ENCODE assay signal across 21 cellular contexts in the genomic region with DNA sequence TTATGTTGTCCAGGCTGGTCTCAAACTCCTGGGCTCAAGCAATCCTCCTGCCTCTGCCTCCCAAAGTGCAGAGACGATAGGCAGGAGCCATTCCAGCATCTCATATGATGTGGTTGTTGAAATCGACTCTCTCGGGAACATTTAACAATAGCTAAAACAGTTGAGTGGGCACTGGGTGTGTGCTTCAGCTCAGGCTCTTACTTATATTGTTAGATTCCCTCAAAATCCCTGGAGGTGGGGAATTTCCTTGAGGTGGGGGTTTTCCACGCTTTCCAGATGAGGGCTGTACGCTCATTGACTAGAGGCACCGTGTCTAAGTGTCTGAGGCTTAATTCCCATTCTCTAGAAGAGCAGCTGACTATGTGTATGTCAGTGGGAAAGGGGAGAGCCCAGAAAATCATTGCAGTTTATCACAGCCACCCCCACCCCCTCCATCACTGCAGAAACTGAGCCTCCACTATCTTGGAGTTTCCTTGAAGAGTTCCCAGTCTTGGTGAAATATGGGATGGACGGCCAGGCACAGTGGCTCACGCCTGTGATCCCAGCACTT. TPM values are rescaled to one million over a fixed set of nuclear protein-coding genes. Genes with fewer than 3 reads are reported as not detected.
DNase-seq lines count a peak whose midpoint lies in the region; ATAC-seq and TF ChIP-seq lines count a peak whose summit lies in the region.
"Had no signal": no experiment of that assay in that cellular context is flagged by ENCODE, and none has a peak within 500 bp of the region (broad histone marks: within the 10 kb centered on the region; RNA-seq: fewer than 3 reads in every experiment).

No MANE protein-coding gene starts in this region.

- intact Hi-C loops in activated CD8-positive, alpha-beta T cell treated with anti-CD3 and anti-CD28 coated beads for 36 hours (cut with micrococcal nuclease) = no loop called here
- intact Hi-C loops in dendritic cell treated with granulocyte-macrophage colony-stimulating factor and Interleukin-4, amounts not matched to agents 40 ng/mL and 50 ng/mL, for 4 days (cut with micrococcal nuclease) = no loop called here

- in situ Hi-C loops in G401 (cut with HindIII; ENCODE audit: low sequenced_read_pairs) = no loop called here

- POLR2A ChIA-PET in activated CD8-positive, alpha-beta T cell treated with anti-CD3 and anti-CD28 coated beads for 36 hours (lab: Charles Lee) = interaction anchor here (0.6 to 2.9 kb wide), 6 partner anchors 12 to 1061 kb away, joined by 3 to 9 read pairs (median 3); no protein-coding TSS in a partner anchor
- POLR2A ChIA-PET in activated CD8-positive, alpha-beta T cell treated with anti-CD3 and anti-CD28 coated beads, Interleukin-2, amount 10 ng/mL, durations not matched to agents 7 days and 5 days (lab: Charles Lee) = interaction anchor here (1.3 to 2.7 kb wide), 3 partner anchors 12 to 24 kb away, joined by 4 to 8 read pairs (median 6); partner anchors contain the start of gene GRAMD1A

- TF ChIP-seq CTCF in activated CD8-positive, alpha-beta T cell treated with anti-CD3 and anti-CD28 coated beads for 36 hours (IDR thresholded peaks at IDR 0.05) = no peak

- H3K4me1 Mint-ChIP-seq in activated CD8-positive, alpha-beta T cell treated with anti-CD3 and anti-CD28 coated beads for 36 hours (ENCODE audit: low read depth) = peaks cover 44% of the 10 kb centered on the region
- H3K4me1 Mint-ChIP-seq in activated CD8-positive, alpha-beta T cell treated with anti-CD3 and anti-CD28 coated beads, Interleukin-2, amount 10 ng/mL, durations not matched to agents 7 days and 5 days (ENCODE audit: low read depth) = peaks cover 18% of the 10 kb centered on the region
- H3K4me1 Mint-ChIP-seq in activated T-cell treated with anti-CD3 and anti-CD28 coated beads, Interleukin-2, amount 50 U/mL, for 72 hours (ENCODE audit: low read depth) = peaks cover 75% of the 10 kb centered on the region
- peaks cover 42% of the 10 kb centered on the region for H3K4me1 Mint-ChIP-seq in dendritic cell treated with granulocyte-macrophage colony-stimulating factor and Interleukin-4, amounts not matched to agents 40 ng/mL and 50 ng/mL, for 4 days (ENCODE audit: low read depth)
- peaks cover 76% of the 10 kb centered on the region for H3K4me1 Mint-ChIP-seq in stimulated activated naive CD8-positive, alpha-beta T cell treated with anti-CD3 and anti-CD28 coated beads, Interleukin-15, amount 100 ng/mL, for 72 hours

- DNase-seq in activated CD8-positive, alpha-beta T cell treated with anti-CD3 and anti-CD28 coated beads for 36 hours = no peak
- DNase-seq in activated CD8-positive, alpha-beta T cell treated with anti-CD3 and anti-CD28 coated beads, Interleukin-2, amount 10 ng/mL, durations not matched to agents 7 days and 5 days = no peak
- no peak for DNase-seq in activated T-cell treated with anti-CD3 and anti-CD28 coated beads, Interleukin-2, amount 50 U/mL, for 72 hours
- DNase-seq in stimulated activated naive CD8-positive, alpha-beta T cell treated with anti-CD3 and anti-CD28 coated beads, Interleukin-15, amount 100 ng/mL, for 72 hours = no peak
- DNase-seq in Ammon's horn (ENCODE audit: low spot score) = no peak
- DNase-seq in 8988T = no peak
- no peak for DNase-seq in G401 (ENCODE audit: low spot score)
- DNase-seq: Caco-2, DMS53, HCEC 1CT, Kasumi-1, MM.1S, NCI-H1092 treated with DMSO at 0.1 percent for 48 hours, NCI-H1694, NCI-H2227 treated with DMSO at 0.1 percent for 48 hours, NCI-H524 treated with DMSO at 0.1 percent for 48 hours, Peyer's patch, Right ventricle myocardium superior had no signal

- no peaks in the 10 kb centered on the region for H3K27me3 Mint-ChIP-seq in activated CD8-positive, alpha-beta T cell treated with anti-CD3 and anti-CD28 coated beads for 36 hours
- no peaks in the 10 kb centered on the region for H3K27me3 Mint-ChIP-seq in activated CD8-positive, alpha-beta T cell treated with anti-CD3 and anti-CD28 coated beads, Interleukin-2, amount 10 ng/mL, durations not matched to agents 7 days and 5 days (ENCODE audit: low read depth)
- H3K27me3 Mint-ChIP-seq in activated T-cell treated with anti-CD3 and anti-CD28 coated beads, Interleukin-2, amount 50 U/mL, for 72 hours (ENCODE audit: low read depth) = no peaks in the 10 kb centered on the region
- H3K27me3 Mint-ChIP-seq in dendritic cell treated with granulocyte-macrophage colony-stimulating factor and Interleukin-4, amounts not matched to agents 40 ng/mL and 50 ng/mL, for 4 days = peaks cover 8% of the 10 kb centered on the region
- H3K27me3 Mint-ChIP-seq in stimulated activated naive CD8-positive, alpha-beta T cell treated with anti-CD3 and anti-CD28 coated beads, Interleukin-15, amount 100 ng/mL, for 72 hours = no peaks in the 10 kb centered on the region

- H3K36me3 Mint-ChIP-seq in activated CD8-positive, alpha-beta T cell treated with anti-CD3 and anti-CD28 coated beads for 36 hours (ENCODE audit: low read depth) = peaks cover 2% of the 10 kb centered on the region
- H3K36me3 Mint-ChIP-seq in activated CD8-positive, alpha-beta T cell treated with anti-CD3 and anti-CD28 coated beads, Interleukin-2, amount 10 ng/mL, durations not matched to agents 7 days and 5 days (ENCODE audit: low read depth) = peaks cover 2% of the 10 kb centered on the region
- peaks cover 3 to 17% of the 10 kb centered on the region in 2 donors for H3K36me3 Mint-ChIP-seq in activated T-cell treated with anti-CD3 and anti-CD28 coated beads, Interleukin-2, amount 50 U/mL, for 72 hours (ENCODE audit: insufficient read depth in 2 of 2)
- no peaks in the 10 kb centered on the region for H3K36me3 Mint-ChIP-seq in dendritic cell treated with granulocyte-macrophage colony-stimulating factor and Interleukin-4, amounts not matched to agents 40 ng/mL and 50 ng/mL, for 4 days (ENCODE audit: low read depth)

- H3K9me3 Mint-ChIP-seq in activated CD8-positive, alpha-beta T cell treated with anti-CD3 and anti-CD28 coated beads for 36 hours = peaks cover 2% of the 10 kb centered on the region
- H3K9me3 Mint-ChIP-seq in activated CD8-positive, alpha-beta T cell treated with anti-CD3 and anti-CD28 coated beads, Interleukin-2, amount 10 ng/mL, durations not matched to agents 7 days and 5 days (ENCODE audit: insufficient read depth) = peaks cover 8% of the 10 kb centered on the region
- peaks cover 1 to 2% of the 10 kb centered on the region in 2 donors for H3K9me3 Mint-ChIP-seq in activated T-cell treated with anti-CD3 and anti-CD28 coated beads, Interleukin-2, amount 50 U/mL, for 72 hours
- H3K9me3 Mint-ChIP-seq in dendritic cell treated with granulocyte-macrophage colony-stimulating factor and Interleukin-4, amounts not matched to agents 40 ng/mL and 50 ng/mL, for 4 days = peaks cover 2% of the 10 kb centered on the region
- H3K9me3 Mint-ChIP-seq in stimulated activated naive CD8-positive, alpha-beta T cell treated with anti-CD3 and anti-CD28 coated beads, Interleukin-15, amount 100 ng/mL, for 72 hours = no peaks in the 10 kb centered on the region
- H3K9me3 Mint-ChIP-seq: IgD-negative memory B cell had no signal

- CTCF ChIA-PET in activated CD8-positive, alpha-beta T cell treated with anti-CD3 and anti-CD28 coated beads for 36 hours (lab: Charles Lee) = interaction anchor here (1.4 to 2.6 kb wide), 2 partner anchors 23 to 55 kb away, joined by 4 to 11 read pairs; no protein-coding TSS in a partner anchor
- CTCF ChIA-PET in activated CD8-positive, alpha-beta T cell treated with anti-CD3 and anti-CD28 coated beads, Interleukin-2, amount 10 ng/mL, durations not matched to agents 7 days and 5 days (lab: Charles Lee) = interaction anchor here (1.1 to 2.2 kb wide), 3 partner anchors 17 to 26 kb away, joined by 3 to 8 read pairs (median 5); no protein-coding TSS in a partner anchor

- H3K27ac Mint-ChIP-seq in activated CD8-positive, alpha-beta T cell treated with anti-CD3 and anti-CD28 coated beads for 36 hours = peak overlapping the region; percentile 23
- no peak overlapping the region for H3K27ac Mint-ChIP-seq in activated CD8-positive, alpha-beta T cell treated with anti-CD3 and anti-CD28 coated beads, Interleukin-2, amount 10 ng/mL, durations not matched to agents 7 days and 5 days
- H3K27ac Mint-ChIP-seq in activated T-cell treated with anti-CD3 and anti-CD28 coated beads, Interleukin-2, amount 50 U/mL, for 72 hours = peak overlapping the region; percentile 97
- H3K27ac Mint-ChIP-seq in dendritic cell treated with granulocyte-macrophage colony-stimulating factor and Interleukin-4, amounts not matched to agents 40 ng/mL and 50 ng/mL, for 4 days = peak overlapping the region; percentile 71
- no peak overlapping the region for H3K27ac Mint-ChIP-seq in stimulated activated naive CD8-positive, alpha-beta T cell treated with anti-CD3 and anti-CD28 coated beads, Interleukin-15, amount 100 ng/mL, for 72 hours

- ATAC-seq in activated CD8-positive, alpha-beta T cell treated with anti-CD3 and anti-CD28 coated beads for 36 hours = no peak
- no peak for ATAC-seq in activated CD8-positive, alpha-beta T cell treated with anti-CD3 and anti-CD28 coated beads, Interleukin-2, amount 10 ng/mL, durations not matched to agents 7 days and 5 days
- ATAC-seq in activated T-cell treated with anti-CD3 and anti-CD28 coated beads, Interleukin-2, amount 50 U/mL, for 72 hours (replicated peaks in 1 of 2) = peak in 1 of 2 donors; percentile 6
- ATAC-seq in stimulated activated naive CD8-positive, alpha-beta T cell treated with anti-CD3 and anti-CD28 coated beads, Interleukin-15, amount 100 ng/mL, for 72 hours = no peak

- no peak overlapping the region for H3K4me3 Mint-ChIP-seq in activated CD8-positive, alpha-beta T cell treated with anti-CD3 and anti-CD28 coated beads for 36 hours
- no peak overlapping the region for H3K4me3 Mint-ChIP-seq in activated CD8-positive, alpha-beta T cell treated with anti-CD3 and anti-CD28 coated beads, Interleukin-2, amount 10 ng/mL, durations not matched to agents 7 days and 5 days
- H3K4me3 Mint-ChIP-seq in activated T-cell treated with anti-CD3 and anti-CD28 coated beads, Interleukin-2, amount 50 U/mL, for 72 hours = peak overlapping the region; percentile 40 to 79
- no peak overlapping the region for H3K4me3 Mint-ChIP-seq in dendritic cell treated with granulocyte-macrophage colony-stimulating factor and Interleukin-4, amounts not matched to agents 40 ng/mL and 50 ng/mL, for 4 days
- H3K4me3 Mint-ChIP-seq in stimulated activated naive CD8-positive, alpha-beta T cell treated with anti-CD3 and anti-CD28 coated beads, Interleukin-15, amount 100 ng/mL, for 72 hours = peak overlapping the region; percentile 13 to 58
- H3K4me3 Mint-ChIP-seq: IgD-negative memory B cell had no signal

RNA-seq across cellular contexts. Expression of gene GRAMD1A, which starts 10.8 kb away (rescaled TPM):
- total RNA-seq in activated CD8-positive, alpha-beta T cell treated with anti-CD3 and anti-CD28 coated beads for 36 hours = 100 to 1,000 TPM; 128 to 134 TPM
- 10 to 100 TPM; 76.2 to 81.8 TPM for total RNA-seq in activated CD8-positive, alpha-beta T cell treated with anti-CD3 and anti-CD28 coated beads, Interleukin-2, amount 10 ng/mL, durations not matched to agents 7 days and 5 days
- 100 to 1,000 TPM; 233 to 236 TPM for total RNA-seq in activated T-cell treated with anti-CD3 and anti-CD28 coated beads, Interleukin-2, amount 50 U/mL, for 72 hours
- 29.9 and 42.9 TPM in 2 replicates for total RNA-seq in G401 (2014; rRNA removed; shearing (Covaris generic))

RNA-seq across cellular contexts. Expression of gene ZNF792, which starts 25.3 kb away (rescaled TPM):
- 1 to 10 TPM; 5.1 to 5.6 TPM for total RNA-seq in activated CD8-positive, alpha-beta T cell treated with anti-CD3 and anti-CD28 coated beads for 36 hours
- total RNA-seq in activated CD8-positive, alpha-beta T cell treated with anti-CD3 and anti-CD28 coated beads, Interleukin-2, amount 10 ng/mL, durations not matched to agents 7 days and 5 days = 10 to 100 TPM; 13.7 to 14.2 TPM
- total RNA-seq in activated T-cell treated with anti-CD3 and anti-CD28 coated beads, Interleukin-2, amount 50 U/mL, for 72 hours = 1 to 10 TPM; 8.3 to 9.1 TPM
- 2.2 and 8.3 TPM in 2 replicates for total RNA-seq in G401 (2014; rRNA removed; shearing (Covaris generic))

RNA-seq across cellular contexts. Expression of gene SCN1B, which starts 40.9 kb away (rescaled TPM):
- under 1 TPM; 0.63 to 0.90 TPM for total RNA-seq in activated CD8-positive, alpha-beta T cell treated with anti-CD3 and anti-CD28 coated beads for 36 hours
- under 1 TPM; 0.37 to 0.57 TPM for total RNA-seq in activated CD8-positive, alpha-beta T cell treated with anti-CD3 and anti-CD28 coated beads, Interleukin-2, amount 10 ng/mL, durations not matched to agents 7 days and 5 days
- total RNA-seq in activated T-cell treated with anti-CD3 and anti-CD28 coated beads, Interleukin-2, amount 50 U/mL, for 72 hours = 1 to 10 TPM; 2.7 to 4.7 TPM
- 0.17 TPM in 1 of 2 replicates, not detected in the other for total RNA-seq in G401 (2014; rRNA removed; shearing (Covaris generic))

RNA-seq across cellular contexts. Expression of gene HPN, which starts 52.2 kb away (rescaled TPM):
- under 1 TPM in 1 of 2 experiments, not detected in 1; 0.11 TPM for total RNA-seq in activated CD8-positive, alpha-beta T cell treated with anti-CD3 and anti-CD28 coated beads for 36 hours
- total RNA-seq in activated CD8-positive, alpha-beta T cell treated with anti-CD3 and anti-CD28 coated beads, Interleukin-2, amount 10 ng/mL, durations not matched to agents 7 days and 5 days = not detected
- total RNA-seq in activated T-cell treated with anti-CD3 and anti-CD28 coated beads, Interleukin-2, amount 50 U/mL, for 72 hours = under 1 TPM; 0.19 to 0.30 TPM
- total RNA-seq in G401 (2014; rRNA removed; shearing (Covaris generic)) = not detected in 2 replicates
- total RNA-seq: A673 had no signal

Comparison
In these comparisons a context has a peak if more than half of its experiments do, and no peak if none do; other contexts are left out.
1. H3K27ac Mint-ChIP-seq: peak in activated CD8-positive, alpha-beta T cell treated with anti-CD3 and anti-CD28 coated beads for 36 hours (single experiment), activated T-cell treated with anti-CD3 and anti-CD28 coated beads, Interleukin-2, amount 50 U/mL, for 72 hours (single experiment) and dendritic cell treated with granulocyte-macrophage colony-stimulating factor and Interleukin-4, amounts not matched to agents 40 ng/mL and 50 ng/mL, for 4 days (single experiment); none in activated CD8-positive, alpha-beta T cell treated with anti-CD3 and anti-CD28 coated beads, Interleukin-2, amount 10 ng/mL, durations not matched to agents 7 days and 5 days (single experiment) and stimulated activated naive CD8-positive, alpha-beta T cell treated with anti-CD3 and anti-CD28 coated beads, Interleukin-15, amount 100 ng/mL, for 72 hours (0 of 2).
2. H3K4me3 Mint-ChIP-seq: peak in activated T-cell treated with anti-CD3 and anti-CD28 coated beads, Interleukin-2, amount 50 U/mL, for 72 hours (2 of 2) and stimulated activated naive CD8-positive, alpha-beta T cell treated with anti-CD3 and anti-CD28 coated beads, Interleukin-15, amount 100 ng/mL, for 72 hours (2 of 2); none in activated CD8-positive, alpha-beta T cell treated with anti-CD3 and anti-CD28 coated beads for 36 hours (single experiment), activated CD8-positive, alpha-beta T cell treated with anti-CD3 and anti-CD28 coated beads, Interleukin-2, amount 10 ng/mL, durations not matched to agents 7 days and 5 days (single experiment) and dendritic cell treated with granulocyte-macrophage colony-stimulating factor and Interleukin-4, amounts not matched to agents 40 ng/mL and 50 ng/mL, for 4 days (single experiment).